ENCODE assay signal across 8 cellular contexts in genomic region chr3:130849111-130849552, GRCh38. TPM values are rescaled to one million over a fixed set of nuclear protein-coding genes. Genes with fewer than 3 reads are reported as not detected.
A peak's percentile ranks its signal among the peaks of the same experiment; 100 is the strongest.
DNase-seq lines count a peak whose midpoint lies in the region; ATAC-seq and TF ChIP-seq lines count a peak whose summit lies in the region.

No MANE protein-coding gene starts in this region.

- no peaks in the 10 kb centered on the region for H3K27me3 ChIP-seq in left ventricle myocardium inferior (ENCODE audit: low read depth)

- DNase-seq in AML-193 (lab: John Stamatoyannopoulos, UW) (peak; percentile 82 to 90), HUDEP-2 (lab: John Stamatoyannopoulos, UW; ENCODE audit: unreplicated experiment in 76 of 76) (peak in 51 of 76 experiments; percentile 3 to 56 (median 26)), NCI-H748 treated with DMSO at 0.1 percent for 48 hours (lab: John Stamatoyannopoulos, UW) (peak; percentile 22), left ventricle myocardium inferior (peak; percentile 26), NCI-H2227 (lab: John Stamatoyannopoulos, UW; ENCODE audit: unreplicated experiment) (no peak), superior temporal gyrus (ENCODE audit: extremely low spot score) (no peak)

- no peak for TF ChIP-seq CTCF in left ventricle myocardium inferior (IDR thresholded peaks at IDR 0.05; ENCODE audit: borderline replicate concordance)

- no peaks in the 10 kb centered on the region for H3K9me3 ChIP-seq in left ventricle myocardium inferior (replicated peaks)

- H3K36me3 ChIP-seq in left ventricle myocardium inferior = no peaks in the 10 kb centered on the region

- H3K4me3 ChIP-seq in left ventricle myocardium inferior = no peak overlapping the region

- peak overlapping the region; percentile 83 for H3K27ac ChIP-seq in left ventricle myocardium inferior (replicated peaks)

- H3K4me1 ChIP-seq in left ventricle myocardium inferior = peaks cover 30% of the 10 kb centered on the region

- intact Hi-C loops in left ventricle myocardium inferior (cut with micrococcal nuclease) = no loop called here

- ATAC-seq in HG02981 (IDR thresholded peaks at IDR 0.05; ENCODE audit: unreplicated experiment) = no peak
- ATAC-seq in HG02938 (IDR thresholded peaks at IDR 0.05; ENCODE audit: unreplicated experiment) = no peak

RNA-seq across cellular contexts. Expression of gene ATP2C1, which starts 44.8 kb away (rescaled TPM):
- 57.1 TPM for total RNA-seq in left ventricle myocardium inferior

Comparison
In these comparisons a context has a peak if more than half of its experiments do, and no peak if none do; other contexts are left out.
1. DNase-seq: peak in AML-193 (2 of 2), HUDEP-2 (51 of 76), NCI-H748 treated with DMSO at 0.1 percent for 48 hours (single experiment) and left ventricle myocardium inferior (single experiment); none in NCI-H2227 (single experiment) and superior temporal gyrus (single experiment).